Comparison of ENCODE assay signal across 1 cellular context in genomic region chr16:11236855-11237254, GRCh38.
TF ChIP-seq lines count a peak whose summit lies in the region.

No MANE protein-coding gene starts in this region.

TF ChIP-seq in IMR-90, 13 proteins besides CTCF, POLR2A, EP300 and RAD21:
- no peak for TF ChIP-seq RCOR1 (IDR thresholded peaks at IDR 0.05; ENCODE audit: insufficient replicate concordance, low read length)
- peak; percentile 35; the same call in 1 of the 2 replicates for TF ChIP-seq CEBPB (IDR thresholded peaks at IDR 0.05; ENCODE audit: low read depth, low read length)
- TF ChIP-seq USF2 (IDR thresholded peaks at IDR 0.05; ENCODE audit: low read depth, low read length): no peak
- TF ChIP-seq ELK1 (IDR thresholded peaks at IDR 0.05; ENCODE audit: borderline replicate concordance, low read depth, low read length): no peak
- TF ChIP-seq BHLHE40 (IDR thresholded peaks at IDR 0.05; ENCODE audit: low read depth, low read length): no peak
- no peak for TF ChIP-seq FOS (IDR thresholded peaks at IDR 0.05; ENCODE audit: low read depth, low read length)
- TF ChIP-seq NFE2L2 (IDR thresholded peaks at IDR 0.05; ENCODE audit: low read depth, low read length): no peak
TF ChIP-seq in IMR-90: peak in this region for 1.
